9 cellular contexts compared by ENCODE assay signal in the genomic region with DNA sequence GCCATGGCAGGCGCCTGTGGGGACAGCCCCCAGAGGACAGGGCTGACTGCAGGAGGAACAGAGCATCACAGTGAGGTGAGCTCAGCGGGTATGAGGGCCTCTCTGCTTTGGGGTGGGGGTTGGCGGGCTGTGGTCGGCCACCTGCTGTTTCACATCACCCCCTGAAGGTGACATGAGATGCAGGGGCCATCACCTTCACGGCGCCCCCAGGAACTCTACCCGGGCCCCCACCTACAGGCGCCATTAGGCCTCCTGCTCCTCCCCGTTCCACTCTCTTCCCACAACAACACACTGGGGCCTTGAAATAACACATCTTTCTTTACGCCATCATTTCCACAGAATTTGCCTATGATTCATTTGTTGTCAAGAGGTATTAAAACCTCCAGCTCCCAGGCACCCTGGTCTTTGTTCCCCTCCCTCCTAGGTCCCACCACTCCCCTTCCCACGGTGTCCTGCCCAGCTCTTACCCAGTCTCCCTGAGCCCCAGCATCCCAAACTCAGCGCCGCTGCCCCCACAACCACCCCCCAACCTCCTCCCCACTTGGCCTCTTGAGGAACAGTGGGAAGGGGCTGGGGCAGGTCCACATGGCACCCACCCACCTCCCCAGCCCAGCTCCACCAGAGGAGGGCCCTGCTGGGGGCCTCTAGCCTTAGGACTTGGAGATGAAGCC. TPM values are rescaled to one million over a fixed set of nuclear protein-coding genes. Genes with fewer than 3 reads are reported as not detected.
DNase-seq lines count a peak whose midpoint lies in the region; ATAC-seq and TF ChIP-seq lines count a peak whose summit lies in the region.
"Had no signal": no experiment of that assay in that cellular context is flagged by ENCODE, and none has a peak within 500 bp of the region (broad histone marks: within the 10 kb centered on the region; RNA-seq: fewer than 3 reads in every experiment).

No MANE protein-coding gene starts in this region.

- H3K4me3 ChIP-seq in SU-DHL-6 (ENCODE audit: insufficient read depth, low read length, poor library complexity, severe bottlenecking) (peak overlapping the region; percentile 20), tibial nerve (no peak overlapping the region)

- no peaks in the 10 kb centered on the region for H3K9me3 ChIP-seq in SU-DHL-6 (ENCODE audit: insufficient read depth, low read length)
- H3K9me3 ChIP-seq in tibial nerve: no peaks in the 10 kb centered on the region

- peaks cover 3% of the 10 kb centered on the region for H3K36me3 Mint-ChIP-seq in activated naive CD8-positive, alpha-beta T cell treated with anti-CD3 and anti-CD28 coated beads for 36 hours

- H3K9me3 Mint-ChIP-seq in activated naive CD8-positive, alpha-beta T cell treated with anti-CD3 and anti-CD28 coated beads for 36 hours: no peaks in the 10 kb centered on the region

- no peak for TF ChIP-seq EP300 in tibial nerve (IDR thresholded peaks at IDR 0.05)

- ATAC-seq in GM18511 (IDR thresholded peaks at IDR 0.05; ENCODE audit: unreplicated experiment): peak; percentile 49
- no peak for ATAC-seq in GM19463 (IDR thresholded peaks at IDR 0.05; ENCODE audit: unreplicated experiment)
- ATAC-seq: Panc1 had no signal

- TF ChIP-seq POLR2A in tibial nerve (IDR thresholded peaks at IDR 0.05): no peak

- peak overlapping the region; percentile 56 for H3K9ac ChIP-seq in SU-DHL-6 (ENCODE audit: low read length)

- peaks cover 88% of the 10 kb centered on the region for H3K4me1 Mint-ChIP-seq in activated naive CD8-positive, alpha-beta T cell treated with anti-CD3 and anti-CD28 coated beads for 36 hours

- peaks cover 0 to 37% (median 24%) of the 10 kb centered on the region in 4 donors for H3K4me1 ChIP-seq in tibial nerve

- H3K27me3 Mint-ChIP-seq in activated naive CD8-positive, alpha-beta T cell treated with anti-CD3 and anti-CD28 coated beads for 36 hours: no peaks in the 10 kb centered on the region

- H3F3A ChIP-seq in SU-DHL-6 (ENCODE audit: insufficient read depth): peaks cover 60% of the 10 kb centered on the region

- H2AFZ ChIP-seq in SU-DHL-6 (ENCODE audit: low read depth, low read length, severe bottlenecking): no peak overlapping the region

- H4K20me1 ChIP-seq in SU-DHL-6 (ENCODE audit: low read depth, low read length): no peaks in the 10 kb centered on the region

- peak; percentile 88 for DNase-seq in activated naive CD8-positive, alpha-beta T cell treated with anti-CD3 and anti-CD28 coated beads for 36 hours
- peak; percentile 76 to 80 for DNase-seq in stimulated activated CD4-positive, alpha-beta T cell treated with anti-CD3 and anti-CD28 coated beads, Interleukin-2, amount 100 ng/mL, for 24 hours
- no peak for DNase-seq in tibial nerve (ENCODE audit: low spot score in 2 of 2)
- no peak for DNase-seq in central memory CD4-positive, alpha-beta T cell
- no peak for DNase-seq in NCI-H1092 (lab: John Stamatoyannopoulos, UW)

- no peak for TF ChIP-seq CTCF in SU-DHL-6 (IDR thresholded peaks at IDR 0.05; ENCODE audit: insufficient read depth, low read length, poor library complexity, severe bottlenecking)
- TF ChIP-seq CTCF in tibial nerve (IDR thresholded peaks at IDR 0.05): no peak

- H3K36me3 ChIP-seq in SU-DHL-6 (ENCODE audit: low read length) (no peaks in the 10 kb centered on the region), tibial nerve (no peaks in the 10 kb centered on the region)

- H3K79me2 ChIP-seq in SU-DHL-6 (ENCODE audit: insufficient read depth, low read length): no peaks in the 10 kb centered on the region

- H3K27ac ChIP-seq in SU-DHL-6 (ENCODE audit: low read depth, low read length) (peak overlapping the region; percentile 94), tibial nerve (peak overlapping the region in 1 of 4 donors; percentile 58)

- peak overlapping the region; percentile 78 for H3K4me2 ChIP-seq in SU-DHL-6 (ENCODE audit: low read depth, low read length, poor library complexity, severe bottlenecking)

- peak overlapping the region; percentile 97 for H3K27ac Mint-ChIP-seq in activated naive CD8-positive, alpha-beta T cell treated with anti-CD3 and anti-CD28 coated beads for 36 hours

- H3K27me3 ChIP-seq in SU-DHL-6 (ENCODE audit: low read length): no peaks in the 10 kb centered on the region
- no peaks in the 10 kb centered on the region for H3K27me3 ChIP-seq in tibial nerve

- WGBS in tibial nerve, 2 donors: 84 to 85% methylated on average over 11 to 13 of the region's 13 CpGs

- peak overlapping the region; percentile 78 for H3K4me3 Mint-ChIP-seq in activated naive CD8-positive, alpha-beta T cell treated with anti-CD3 and anti-CD28 coated beads for 36 hours

- H3K9me2 ChIP-seq in SU-DHL-6 (replicated peaks; ENCODE audit: insufficient read depth, low read length): no peaks in the 10 kb centered on the region

RNA-seq across cellular contexts. Expression of a gene that starts 12.7 kb away (rescaled TPM):
- 100 to 1,000 TPM; 233 to 246 TPM for total RNA-seq in activated naive CD8-positive, alpha-beta T cell treated with anti-CD3 and anti-CD28 coated beads for 36 hours
- total RNA-seq in tibial nerve: 100 to 1,000 TPM in 2 of 4 donors, 10 to 100 TPM in 2; 90.4 to 186 (median 98.4) TPM

RNA-seq across cellular contexts. Expression of a gene that starts 59.4 kb away (rescaled TPM):
- total RNA-seq in activated naive CD8-positive, alpha-beta T cell treated with anti-CD3 and anti-CD28 coated beads for 36 hours: 1 to 10 TPM; 5.4 to 6.0 TPM
- total RNA-seq in tibial nerve: 10 to 100 TPM; 24.6 to 37.9 (median 33.8) TPM

Comparison
In these comparisons a context has a peak if more than half of its experiments do, and no peak if none do; other contexts are left out.
1. DNase-seq: peak in activated naive CD8-positive, alpha-beta T cell treated with anti-CD3 and anti-CD28 coated beads for 36 hours (single experiment) and stimulated activated CD4-positive, alpha-beta T cell treated with anti-CD3 and anti-CD28 coated beads, Interleukin-2, amount 100 ng/mL, for 24 hours (2 of 2); none in tibial nerve (0 of 2), central memory CD4-positive, alpha-beta T cell (single experiment) and NCI-H1092 (single experiment).